8 cellular contexts compared by ENCODE assay signal in genomic region chr1:36411674-36412648, GRCh38. TPM values are rescaled to one million over a fixed set of nuclear protein-coding genes. Genes with fewer than 3 reads are reported as not detected.
DNase-seq lines count a peak whose midpoint lies in the region; ATAC-seq, FAIRE-seq and TF ChIP-seq lines count a peak whose summit lies in the region.

No MANE protein-coding gene starts in this region.

- peaks cover 7% of the 10 kb centered on the region for H3K36me3 Mint-ChIP-seq in T-helper 2 cell treated with Interferon-gamma antibody and Interleukin-4, amounts not matched to agents 5 μg/mL and 100 μg/mL, for 36 hours (ENCODE audit: low read depth)
- peaks cover 9 to 14% of the 10 kb centered on the region in 2 donors for H3K36me3 Mint-ChIP-seq in stimulated activated naive B cell treated with anti-CD40 and anti-IgM and Interleukin-4, amounts not matched to agents 10 μg/mL and 1 μg/mL and 100 μg/mL, for 72 hours

- peak overlapping the region; percentile 64 for H3K4me3 Mint-ChIP-seq in T-helper 2 cell treated with Interferon-gamma antibody and Interleukin-4, amounts not matched to agents 5 μg/mL and 100 μg/mL, for 36 hours
- peak overlapping the region in 1 of 2 donors; percentile 0 for H3K4me3 Mint-ChIP-seq in stimulated activated naive B cell treated with anti-CD40 and anti-IgM and Interleukin-4, amounts not matched to agents 10 μg/mL and 1 μg/mL and 100 μg/mL, for 72 hours

- no peak overlapping the region for H3K27ac ChIP-seq in endothelial cell of umbilical vein (ENCODE audit: insufficient read depth, low read depth, low read length)

- peaks cover 21% of the 10 kb centered on the region for H3K9me3 Mint-ChIP-seq in T-helper 2 cell treated with Interferon-gamma antibody and Interleukin-4, amounts not matched to agents 5 μg/mL and 100 μg/mL, for 36 hours
- H3K9me3 Mint-ChIP-seq in stimulated activated naive B cell treated with anti-CD40 and anti-IgM and Interleukin-4, amounts not matched to agents 10 μg/mL and 1 μg/mL and 100 μg/mL, for 72 hours = peaks cover 4 to 5% of the 10 kb centered on the region in 2 donors

- H3K27me3 Mint-ChIP-seq in T-helper 2 cell treated with Interferon-gamma antibody and Interleukin-4, amounts not matched to agents 5 μg/mL and 100 μg/mL, for 36 hours (ENCODE audit: low read depth) = no peaks in the 10 kb centered on the region
- H3K27me3 Mint-ChIP-seq in stimulated activated naive B cell treated with anti-CD40 and anti-IgM and Interleukin-4, amounts not matched to agents 10 μg/mL and 1 μg/mL and 100 μg/mL, for 72 hours = no peaks in the 10 kb centered on the region

- intact Hi-C loops in left cardiac atrium (cut with DNase I) (loop anchor here in 1 of 2 donors (10.0 kb wide), 1 partner anchor 67 kb away; no protein-coding TSS in a partner anchor), Right ventricle myocardium superior (cut with DNase I) (no loop called here), endothelial cell of umbilical vein (cut with micrococcal nuclease) (no loop called here)

- H3K4me2 ChIP-seq in endothelial cell of umbilical vein (ENCODE audit: insufficient read depth, low read length) = no peak overlapping the region

- no peaks in the 10 kb centered on the region for H3K9me1 ChIP-seq in endothelial cell of umbilical vein (replicated peaks; ENCODE audit: control insufficient read depth, extremely low read depth, insufficient read depth, low read length)

- FAIRE-seq in endothelial cell of umbilical vein (lab: Jason Lieb, UNC) = no peak

- BruUV-seq in endothelial cell of umbilical vein (replicated peaks; lab: Mats Ljungman, UMichigan) = no TSS peak

- dilution Hi-C loops in endothelial cell of umbilical vein (cut with MboI; ENCODE audit: extremely low pct_ligation_motif_present, low sequenced_read_pairs) = no loop called here

- H3K9me3 ChIP-seq in endothelial cell of umbilical vein (replicated peaks; ENCODE audit: control insufficient read depth, insufficient read depth, low read length) = no peaks in the 10 kb centered on the region

- no peak overlapping the region for H2AFZ ChIP-seq in endothelial cell of umbilical vein (ENCODE audit: low read depth, low read length)

- POLR2A ChIA-PET in endothelial cell of umbilical vein (lab: Charles Lee) = interaction anchor here (0.7 kb wide), 1 partner anchor 543 kb away, joined by 3 read pairs; no protein-coding TSS in a partner anchor

- ATAC-seq in left cardiac atrium (peak; percentile 38 to 53), Right ventricle myocardium superior (ENCODE audit: poor library complexity) (no peak), GM21717 (IDR thresholded peaks at IDR 0.05; ENCODE audit: unreplicated experiment) (no peak)
- peak; percentile 78 to 95 for ATAC-seq in stimulated activated naive B cell treated with anti-CD40 and anti-IgM and Interleukin-4, amounts not matched to agents 10 μg/mL and 1 μg/mL and 100 μg/mL, for 72 hours (replicated peaks)

- H3K9ac ChIP-seq in endothelial cell of umbilical vein (replicated peaks; ENCODE audit: extremely low read depth, insufficient read depth, low read length) = no peak overlapping the region

- no peaks in the 10 kb centered on the region for H4K20me1 ChIP-seq in endothelial cell of umbilical vein (replicated peaks; ENCODE audit: control insufficient read depth, extremely low read depth, insufficient read depth, low read length)

- no peaks in the 10 kb centered on the region for H3K27me3 ChIP-seq in endothelial cell of umbilical vein (ENCODE audit: control insufficient read depth in 2 of 2, insufficient read depth in 2 of 2, low read length in 2 of 2)

- no peak for TF ChIP-seq POLR2A in endothelial cell of umbilical vein (IDR thresholded peaks at IDR 0.05; ENCODE audit: low read depth, low read length)

- no peak for TF ChIP-seq CTCF in endothelial cell of umbilical vein (IDR thresholded peaks at IDR 0.05; ENCODE audit: extremely low read depth in 1 of 2, insufficient read depth in 1 of 2, low read depth in 1 of 2, low read length in 2 of 2)

- no peaks in the 10 kb centered on the region for H3K79me2 ChIP-seq in endothelial cell of umbilical vein (ENCODE audit: control insufficient read depth, insufficient read depth, low read length)

- no peaks in the 10 kb centered on the region for H3K36me3 ChIP-seq in endothelial cell of umbilical vein (ENCODE audit: control insufficient read depth in 2 of 2, extremely low read depth in 1 of 2, insufficient read depth in 2 of 2, low read length in 2 of 2)

- no peak for DNase-seq in left cardiac atrium
- DNase-seq in Right ventricle myocardium superior = no peak
- DNase-seq in T-helper 2 cell treated with Interferon-gamma antibody and Interleukin-4, amounts not matched to agents 5 μg/mL and 100 μg/mL, for 36 hours (ENCODE audit: low spot score) = peak; percentile 60
- DNase-seq in endothelial cell of umbilical vein (ENCODE audit: low read depth, low spot score) = peak; percentile 26
- DNase-seq in stimulated activated naive B cell treated with anti-CD40 and anti-IgM and Interleukin-4, amounts not matched to agents 10 μg/mL and 1 μg/mL and 100 μg/mL, for 72 hours = peak; percentile 43
- DNase-seq in HuH-7 (ENCODE audit: low spot score) = no peak
- DNase-seq in AG20443 (ENCODE audit: low spot score) = no peak

- no peaks in the 10 kb centered on the region for H3K4me1 ChIP-seq in endothelial cell of umbilical vein (ENCODE audit: control insufficient read depth, extremely low read depth, insufficient read depth, low read length)

- peaks cover 11% of the 10 kb centered on the region for H3K4me1 Mint-ChIP-seq in T-helper 2 cell treated with Interferon-gamma antibody and Interleukin-4, amounts not matched to agents 5 μg/mL and 100 μg/mL, for 36 hours (ENCODE audit: low read depth)
- peaks cover 10 to 36% of the 10 kb centered on the region in 2 donors for H3K4me1 Mint-ChIP-seq in stimulated activated naive B cell treated with anti-CD40 and anti-IgM and Interleukin-4, amounts not matched to agents 10 μg/mL and 1 μg/mL and 100 μg/mL, for 72 hours

- H3K4me3 ChIP-seq in endothelial cell of umbilical vein (replicated peaks in 1 of 3; ENCODE audit: insufficient read depth in 1 of 3, low read depth in 1 of 3, low read length in 3 of 3) = no peak overlapping the region

- CTCF ChIA-PET in endothelial cell of umbilical vein (lab: Charles Lee) = interaction anchor here (0.9 to 3.2 kb wide), 5 partner anchors 8 to 105 kb away, joined by 3 to 28 read pairs (median 5); partner anchors contain the start of gene SH3D21

- peak overlapping the region; percentile 92 for H3K27ac Mint-ChIP-seq in T-helper 2 cell treated with Interferon-gamma antibody and Interleukin-4, amounts not matched to agents 5 μg/mL and 100 μg/mL, for 36 hours
- H3K27ac Mint-ChIP-seq in stimulated activated naive B cell treated with anti-CD40 and anti-IgM and Interleukin-4, amounts not matched to agents 10 μg/mL and 1 μg/mL and 100 μg/mL, for 72 hours = peak overlapping the region; percentile 81

TF ChIP-seq in endothelial cell of umbilical vein, 7 proteins besides CTCF, POLR2A, EP300 and RAD21 (continues in another document):
- TF ChIP-seq MYC (IDR thresholded peaks at IDR 0.05; ENCODE audit: low read depth, low read length) = no peak
- no peak for TF ChIP-seq FOS (IDR thresholded peaks at IDR 0.05; ENCODE audit: borderline replicate concordance, insufficient read depth, low read length)

RNA-seq across cellular contexts. Expression of gene LSM10, which starts 14.3 kb away (rescaled TPM):
- total RNA-seq in left cardiac atrium = 10 to 100 TPM; 59.2 to 63.9 TPM
- 57.0 TPM for total RNA-seq in Right ventricle myocardium superior
- total RNA-seq in endothelial cell of umbilical vein = 38.2 and 40.3 TPM in 2 replicates
- 76.9 and 98.5 TPM in 2 replicates for polyA plus RNA-seq in endothelial cell of umbilical vein
- 79.3 and 82.5 TPM in 2 replicates for polyA plus RNA-seq in endothelial cell of umbilical vein (2011; cell fraction: cytosol; rRNA removed)
- polyA plus RNA-seq in endothelial cell of umbilical vein (2011; cell fraction: nucleus; rRNA removed) = 19.2 and 23.5 TPM in 2 replicates
- 39.0 and 62.6 TPM in 2 replicates for polyA plus RNA-seq in endothelial cell of umbilical vein (2012)
- 35.9 and 40.8 TPM in 2 replicates for polyA minus RNA-seq in endothelial cell of umbilical vein
- polyA minus RNA-seq in endothelial cell of umbilical vein (2011; cell fraction: cytosol; rRNA and poly(A)+ RNA removed) = 26.2 TPM
- polyA minus RNA-seq in endothelial cell of umbilical vein (2011; cell fraction: nucleus; rRNA and poly(A)+ RNA removed) = 7.1 and 8.3 TPM in 2 replicates

RNA-seq across cellular contexts. Expression of gene STK40, which starts 26.2 kb away (rescaled TPM):
- total RNA-seq in left cardiac atrium = 10 to 100 TPM; 69.2 to 77.8 TPM
- 73.5 TPM for total RNA-seq in Right ventricle myocardium superior
- total RNA-seq in endothelial cell of umbilical vein = 35.2 and 36.8 TPM in 2 replicates
- polyA plus RNA-seq in endothelial cell of umbilical vein = 20.8 and 21.4 TPM in 2 replicates
- polyA plus RNA-seq in endothelial cell of umbilical vein (2011; cell fraction: cytosol; rRNA removed) = 19.7 and 22.9 TPM in 2 replicates
- 25.5 and 29.9 TPM in 2 replicates for polyA plus RNA-seq in endothelial cell of umbilical vein (2011; cell fraction: nucleus; rRNA removed)
- polyA plus RNA-seq in endothelial cell of umbilical vein (2012) = 13.3 and 14.5 TPM in 2 replicates
- 26.0 and 37.4 TPM in 2 replicates for polyA minus RNA-seq in endothelial cell of umbilical vein
- 4.6 TPM for polyA minus RNA-seq in endothelial cell of umbilical vein (2011; cell fraction: cytosol; rRNA and poly(A)+ RNA removed)
- 7.8 and 8.1 TPM in 2 replicates for polyA minus RNA-seq in endothelial cell of umbilical vein (2011; cell fraction: nucleus; rRNA and poly(A)+ RNA removed)

RNA-seq across cellular contexts. Expression of gene OSCP1, which starts 38.3 kb away (rescaled TPM):
- total RNA-seq in left cardiac atrium = 1 to 10 TPM; 5.9 to 6.4 TPM
- 7.4 TPM for total RNA-seq in Right ventricle myocardium superior
- 4.6 and 7.6 TPM in 2 replicates for total RNA-seq in endothelial cell of umbilical vein
- polyA plus RNA-seq in endothelial cell of umbilical vein = 8.3 and 9.6 TPM in 2 replicates
- polyA plus RNA-seq in endothelial cell of umbilical vein (2011; cell fraction: cytosol; rRNA removed) = 6.7 and 7.9 TPM in 2 replicates
- polyA plus RNA-seq in endothelial cell of umbilical vein (2011; cell fraction: nucleus; rRNA removed) = 4.7 and 4.9 TPM in 2 replicates
- 3.9 and 5.3 TPM in 2 replicates for polyA plus RNA-seq in endothelial cell of umbilical vein (2012)
- 6.3 and 9.4 TPM in 2 replicates for polyA minus RNA-seq in endothelial cell of umbilical vein
- polyA minus RNA-seq in endothelial cell of umbilical vein (2011; cell fraction: cytosol; rRNA and poly(A)+ RNA removed) = 5.2 TPM
- polyA minus RNA-seq in endothelial cell of umbilical vein (2011; cell fraction: nucleus; rRNA and poly(A)+ RNA removed) = 5.2 and 5.9 TPM in 2 replicates

RNA-seq across cellular contexts. Expression of gene MRPS15, which starts 52.2 kb away (rescaled TPM):
- total RNA-seq in left cardiac atrium (10 to 100 TPM; 88.0 to 88.4 TPM), Right ventricle myocardium superior (110 TPM), endothelial cell of umbilical vein (105 and 106 TPM in 2 replicates)
- polyA plus RNA-seq in endothelial cell of umbilical vein = 45.6 and 47.1 TPM in 2 replicates
- 85.2 and 91.3 TPM in 2 replicates for polyA plus RNA-seq in endothelial cell of umbilical vein (2011; cell fraction: cytosol; rRNA removed)
- polyA plus RNA-seq in endothelial cell of umbilical vein (2011; cell fraction: nucleus; rRNA removed) = 47.8 and 51.8 TPM in 2 replicates
- polyA plus RNA-seq in endothelial cell of umbilical vein (2012) = 74.2 and 75.3 TPM in 2 replicates
- polyA minus RNA-seq in endothelial cell of umbilical vein = 18.9 and 19.9 TPM in 2 replicates
- 27.7 TPM for polyA minus RNA-seq in endothelial cell of umbilical vein (2011; cell fraction: cytosol; rRNA and poly(A)+ RNA removed)
- polyA minus RNA-seq in endothelial cell of umbilical vein (2011; cell fraction: nucleus; rRNA and poly(A)+ RNA removed) = 13.2 and 13.6 TPM in 2 replicates

Comparison
In these comparisons a context has a peak if more than half of its experiments do, and no peak if none do; other contexts are left out.
1. ATAC-seq: peak in left cardiac atrium (2 of 2) and stimulated activated naive B cell treated with anti-CD40 and anti-IgM and Interleukin-4, amounts not matched to agents 10 μg/mL and 1 μg/mL and 100 μg/mL, for 72 hours (2 of 2); none in Right ventricle myocardium superior (single experiment) and GM21717 (single experiment).
2. DNase-seq: peak in T-helper 2 cell treated with Interferon-gamma antibody and Interleukin-4, amounts not matched to agents 5 μg/mL and 100 μg/mL, for 36 hours (single experiment), endothelial cell of umbilical vein (single experiment) and stimulated activated naive B cell treated with anti-CD40 and anti-IgM and Interleukin-4, amounts not matched to agents 10 μg/mL and 1 μg/mL and 100 μg/mL, for 72 hours (single experiment); none in left cardiac atrium (single experiment), Right ventricle myocardium superior (single experiment), HuH-7 (single experiment) and AG20443 (single experiment).